Comparison of ENCODE assay signal across 18 cellular contexts in the genomic region with DNA sequence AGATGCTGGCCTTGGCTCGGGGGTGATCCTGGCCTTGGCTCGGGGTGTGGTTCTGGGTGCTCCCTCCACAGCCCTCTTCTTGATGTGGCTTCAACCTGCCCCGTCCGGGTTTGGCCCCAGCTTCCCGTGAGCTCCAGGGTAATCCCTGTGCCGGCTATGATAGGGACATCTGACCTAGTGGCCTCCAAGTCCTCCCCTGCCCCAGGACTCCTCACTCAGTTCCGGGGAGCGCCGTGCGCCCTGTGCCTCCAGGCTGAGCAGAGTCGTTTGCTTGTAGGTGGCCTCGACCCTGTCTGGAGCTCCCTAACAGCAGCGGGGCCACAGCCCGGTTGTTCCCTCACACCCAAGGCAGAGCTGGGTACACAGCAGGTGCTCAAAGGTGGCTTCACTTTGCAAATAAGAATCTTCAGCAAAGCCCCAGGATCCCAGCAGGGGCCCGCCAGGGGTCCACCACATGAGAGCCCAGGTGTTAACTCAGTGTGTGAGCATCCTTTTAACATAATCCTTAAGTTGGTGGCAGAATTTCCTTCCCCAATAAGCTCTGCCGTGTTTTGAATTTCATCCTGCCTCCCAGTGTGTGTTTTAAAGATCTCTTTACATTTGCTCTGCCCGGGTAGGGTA. TPM values are rescaled to one million over a fixed set of nuclear protein-coding genes. Genes with fewer than 3 reads are reported as not detected.
DNase-seq lines count a peak whose midpoint lies in the region; ATAC-seq and TF ChIP-seq lines count a peak whose summit lies in the region.
"Had no signal": no experiment of that assay in that cellular context is flagged by ENCODE, and none has a peak within 500 bp of the region (broad histone marks: within the 10 kb centered on the region; RNA-seq: fewer than 3 reads in every experiment).

No MANE protein-coding gene starts in this region.

- H3K23me2 ChIP-seq in H9 (ENCODE audit: insufficient read length, low read depth, low read length, poor library complexity, severe bottlenecking): no peaks in the 10 kb centered on the region

- WGBS in testis, 2 donors: 67 to 71% methylated on average over 12 to 17 of the region's 17 CpGs
- WGBS in H9 (ENCODE audit: extremely low coverage, insufficient read length, low lambda C conversion rate): no CpG with 5 or more reads among the region's 17 CpGs

- H3K4ac ChIP-seq in H9 (ENCODE audit: low read depth, low read length): no peak overlapping the region

- DNase-seq in NCI-H345 (lab: John Stamatoyannopoulos, UW) (peak; percentile 74), activated B cell treated with CpG ODN at 0.5 μM for 24 hours (peak; percentile 0), left lobe of liver (ENCODE audit: low spot score) (peak; percentile 29), testis (peak; percentile 10), activated gamma-delta T cell (lab: John Stamatoyannopoulos, UW) (no peak), H9 (no peak), RWPE1 (ENCODE audit: low spot score) (no peak)
- DNase-seq: ACHN, AML-193, COR-L47, Karpas-422, MM.1S, NCI-H1105 treated with DMSO at 0.1 percent for 48 hours, NCI-H187 treated with DMSO at 0.1 percent for 48 hours, NCI-H446 treated with DMSO at 0.1 percent for 48 hours, NCI-H748 treated with DMSO at 0.1 percent for 48 hours had no signal

- H3K27ac ChIP-seq in testis (no peak overlapping the region), H9 (ENCODE audit: insufficient read length, low read depth, low read length) (no peak overlapping the region), RWPE1 (no peak overlapping the region)
- H3K27ac ChIP-seq: SJSA1 had no signal

- H3K9me3 Mint-ChIP-seq in activated B cell treated with CpG ODN at 0.5 μM for 24 hours: peaks cover 28% of the 10 kb centered on the region
- H3K9me3 Mint-ChIP-seq in H9: peaks cover 25 to 29% of the 10 kb centered on the region in 2 experiments

- no peak overlapping the region for H3K4me2 ChIP-seq in H9 (ENCODE audit: insufficient read depth, insufficient read length, low read length)

- no peak for TF ChIP-seq POLR2A in testis (IDR thresholded peaks at IDR 0.05)

- H2BK5ac ChIP-seq in H9 (ENCODE audit: insufficient read length, low read length): no peak overlapping the region

- ATAC-seq in activated B cell treated with CpG ODN at 0.5 μM for 24 hours (ENCODE audit: low read depth) (no peak), left lobe of liver (no peak)

- H3K23ac ChIP-seq in H9 (ENCODE audit: insufficient read length, low read depth, low read length): no peak overlapping the region

- H3K27me3 ChIP-seq in testis (no peaks in the 10 kb centered on the region), H9 (ENCODE audit: insufficient read depth, low read length) (no peaks in the 10 kb centered on the region)

- no peak overlapping the region for H4K8ac ChIP-seq in H9 (replicated peaks; ENCODE audit: insufficient read length, low read depth, low read length)

- no peak overlapping the region for H3K56ac ChIP-seq in H9 (ENCODE audit: insufficient read length, low read depth, low read length)

- no peak overlapping the region for H2BK20ac ChIP-seq in H9 (ENCODE audit: low read depth, low read length, poor library complexity, severe bottlenecking)

- CTCF ChIA-PET in activated B cell treated with CpG ODN at 0.5 μM for 24 hours (lab: Charles Lee): no interaction called here
- CTCF ChIA-PET in RWPE1 (lab: Yijun Ruan, JAX): no interaction called here

- H3K4me3 Mint-ChIP-seq in activated B cell treated with CpG ODN at 0.5 μM for 24 hours (no peak overlapping the region), H9 (no peak overlapping the region)

- H3T11ph ChIP-seq in H9 (ENCODE audit: low read length): no peak overlapping the region

- H3K36me3 Mint-ChIP-seq in activated B cell treated with CpG ODN at 0.5 μM for 24 hours (ENCODE audit: low read depth) (peaks cover 3% of the 10 kb centered on the region), H9 (ENCODE audit: insufficient read depth in 1 of 3, low read depth in 3 of 3) (peaks cover 0 to 14% (median 0%) of the 10 kb centered on the region in 3 experiments; a peak in 2 of 7 replicates)

- no peaks in the 10 kb centered on the region for H3K79me1 ChIP-seq in H9 (ENCODE audit: insufficient read depth, low read depth, low read length, poor library complexity, severe bottlenecking)

- H2BK120ac ChIP-seq in H9 (ENCODE audit: low read depth, low read length, poor library complexity, severe bottlenecking): no peak overlapping the region

- no peak overlapping the region for H3K9ac ChIP-seq in H9 (ENCODE audit: extremely low read depth, insufficient read length, low read length)

- no peak overlapping the region for H3K4me3 ChIP-seq in testis
- H3K4me3 ChIP-seq: HAP-1, SJSA1 had no signal

- no peak overlapping the region for H2BK15ac ChIP-seq in H9 (ENCODE audit: low read depth, low read length)

- no peak overlapping the region for H2AK5ac ChIP-seq in H9 (ENCODE audit: insufficient read length, low read length)

- intact Hi-C loops in activated B cell treated with CpG ODN at 0.5 μM for 24 hours (cut with micrococcal nuclease): no loop called here
- intact Hi-C loops in testis (cut with DNase I; ENCODE audit: low total_unique reads): no loop called here

- H3K14ac ChIP-seq in H9 (ENCODE audit: insufficient read depth, low read length): no peak overlapping the region

- H3K36me3 ChIP-seq in testis (ENCODE audit: low read depth, missing control alignments): no peaks in the 10 kb centered on the region
- H3K36me3 ChIP-seq: HAP-1, SJSA1 had no signal

- no peak overlapping the region for H4K5ac ChIP-seq in H9 (ENCODE audit: insufficient read length, low read depth, low read length)

- H3K18ac ChIP-seq in H9 (ENCODE audit: insufficient read length, low read depth, low read length): no peak overlapping the region

- no peak overlapping the region for H4K91ac ChIP-seq in H9 (ENCODE audit: insufficient read length, low read depth, low read length)

- H3K27me3 Mint-ChIP-seq in activated B cell treated with CpG ODN at 0.5 μM for 24 hours (peaks cover 47% of the 10 kb centered on the region), H9 (ENCODE audit: low read depth) (peaks cover 84% of the 10 kb centered on the region)

- H3K27ac Mint-ChIP-seq in activated B cell treated with CpG ODN at 0.5 μM for 24 hours (no peak overlapping the region), H9 (no peak overlapping the region)

- H3K4me1 Mint-ChIP-seq in activated B cell treated with CpG ODN at 0.5 μM for 24 hours: no peaks in the 10 kb centered on the region
- H3K4me1 Mint-ChIP-seq in H9: peaks cover 11 to 18% of the 10 kb centered on the region in 2 experiments

- no peaks in the 10 kb centered on the region for H4K20me1 ChIP-seq in H9 (ENCODE audit: control insufficient read depth, insufficient read depth, insufficient read length)

- POLR2A ChIA-PET in activated B cell treated with CpG ODN at 0.5 μM for 24 hours (lab: Charles Lee) (interaction anchor here (0.6 kb wide), 1 partner anchor 232 kb away, joined by 3 read pairs; no protein-coding TSS in a partner anchor), RWPE1 (lab: Yijun Ruan, JAX; ENCODE audit: low non-redundant PET) (no interaction called here)

- no peaks in the 10 kb centered on the region for H3K79me2 ChIP-seq in H9 (ENCODE audit: insufficient read depth, low read length)

- H3K4me1 ChIP-seq in testis: no peaks in the 10 kb centered on the region
- no peaks in the 10 kb centered on the region for H3K4me1 ChIP-seq in H9 (ENCODE audit: insufficient read depth, low read length)
- H3K4me1 ChIP-seq: HAP-1, SJSA1 had no signal

- H3K9me3 ChIP-seq in testis (no peaks in the 10 kb centered on the region), H9 (ENCODE audit: control insufficient read depth, low read depth, low read length) (peaks cover 4% of the 10 kb centered on the region)
- H3K9me3 ChIP-seq: SJSA1 had no signal

- TF ChIP-seq CTCF in activated B cell treated with CpG ODN at 0.5 μM for 24 hours (IDR thresholded peaks at IDR 0.05) (no peak), testis (IDR thresholded peaks at IDR 0.05) (no peak), H9 (conservative IDR thresholded peaks at IDR 0.05) (no peak), RWPE1 (conservative IDR thresholded peaks at IDR 0.05; ENCODE audit: low read depth) (no peak)

- H2BK12ac ChIP-seq in H9 (ENCODE audit: insufficient read length, low read depth, low read length): no peak overlapping the region

- no peak overlapping the region for H2AFZ ChIP-seq in H9 (ENCODE audit: low read length)

RNA-seq across cellular contexts. Expression of gene CEP72, which starts 32.3 kb away (rescaled TPM):
- total RNA-seq in activated B cell treated with CpG ODN at 0.5 μM for 24 hours (15.1 and 17.4 TPM in 2 replicates), left lobe of liver (4.7 TPM), testis (10 to 100 TPM; 19.8 to 31.2 TPM), H9 (2021) (24.8 and 26.7 TPM in 2 replicates)
- 18.5 TPM for polyA plus RNA-seq in testis (ENCODE audit: insufficient read depth, low read depth, low replicate concordance)

RNA-seq across cellular contexts. Expression of gene SLC9A3, which starts 55.6 kb away (rescaled TPM):
- total RNA-seq in activated B cell treated with CpG ODN at 0.5 μM for 24 hours (0.20 and 0.42 TPM in 2 replicates), left lobe of liver (0.81 TPM), testis (1 to 10 TPM; 2.3 to 3.8 TPM), H9 (2021) (0.75 and 0.85 TPM in 2 replicates)
- polyA plus RNA-seq in testis (ENCODE audit: insufficient read depth, low read depth, low replicate concordance): 2.6 TPM

Comparison
In these comparisons a context has a peak if more than half of its experiments do, and no peak if none do; other contexts are left out.
1. DNase-seq: peak in NCI-H345 (single experiment), activated B cell treated with CpG ODN at 0.5 μM for 24 hours (single experiment), left lobe of liver (single experiment) and testis (single experiment); none in activated gamma-delta T cell (single experiment), H9 (single experiment) and RWPE1 (single experiment).